ENCODE assay signal across 8 cellular contexts in the genomic region with DNA sequence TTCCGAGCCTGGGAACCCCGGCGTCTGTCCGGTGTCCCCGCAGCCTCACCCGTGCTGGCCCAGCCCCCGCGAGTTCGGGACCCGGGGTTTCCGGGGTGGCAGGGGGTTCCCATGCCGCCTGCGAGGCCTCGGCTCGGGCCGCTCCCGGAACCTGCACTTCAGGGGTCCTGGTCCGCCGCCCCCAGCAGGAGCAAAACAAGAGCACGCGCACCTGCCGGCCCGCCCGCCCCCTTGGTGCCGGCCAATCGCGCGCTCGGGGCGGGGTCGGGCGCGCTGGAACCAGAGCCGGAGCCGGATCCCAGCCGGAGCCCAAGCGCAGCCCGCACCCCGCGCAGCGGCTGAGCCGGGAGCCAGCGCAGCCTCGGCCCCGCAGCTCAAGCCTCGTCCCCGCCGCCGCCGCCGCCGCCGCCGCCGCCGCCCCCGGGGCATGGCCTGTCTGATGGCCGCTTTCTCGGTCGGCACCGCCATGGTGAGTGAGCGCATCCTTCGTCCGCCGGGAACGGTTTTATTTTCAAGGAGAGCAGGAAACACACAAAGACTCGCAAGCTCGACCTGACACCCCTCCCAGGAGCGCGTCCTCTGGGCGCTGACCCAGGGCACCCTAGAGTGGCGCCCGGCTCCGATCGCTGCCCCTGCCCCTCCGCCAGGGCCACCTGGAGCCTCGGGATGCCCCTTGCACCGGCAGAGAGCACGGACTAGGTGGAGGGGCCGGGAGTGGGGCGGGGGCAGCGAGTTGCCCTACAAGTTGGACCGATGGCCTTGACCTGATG. TPM values are rescaled to one million over a fixed set of nuclear protein-coding genes. Genes with fewer than 3 reads are reported as not detected.
DNase-seq lines count a peak whose midpoint lies in the region; ATAC-seq and TF ChIP-seq lines count a peak whose summit lies in the region.

A gene (plus strand): TSS at position 305 of the 770 bp plus-strand sequence. CDS start 123 bp downstream, at position 428.

- H3K4me3 ChIP-seq in fibroblast of villous mesenchyme (ENCODE audit: low read depth, low read length), result peak within 1 kb of the TSS; percentile 29

- in situ Hi-C loops in GM13977 (cut with MboI; ENCODE audit: low pct_unique_long_range_greater_than_20kb, low sequenced_read_pairs, unreplicated experiment), result no loop called here

- peaks cover 2% of the 10 kb centered on the region for H3K27me3 Mint-ChIP-seq in activated T-helper 2 cell treated with anti-CD3 and anti-CD28 coated beads, Interferon-gamma antibody, Interleukin-2, Interleukin-4, amounts not matched to agents 10 μg/mL and 5 μg/mL and 100 μg/mL, durations not matched to agents 14 hours and 24 hours and 36 hours (ENCODE audit: low read depth)
- peaks cover 57% of the 10 kb centered on the region for H3K27me3 Mint-ChIP-seq in nephron (ENCODE audit: low read depth)
- peaks cover 35% of the 10 kb centered on the region for H3K27me3 Mint-ChIP-seq in HFFc6 (ENCODE audit: insufficient read depth)

- TF ChIP-seq CTCF in GM13977 (IDR thresholded peaks at IDR 0.05; ENCODE audit: extremely low read depth, insufficient read depth, missing control alignments) (no peak), fibroblast of villous mesenchyme (IDR thresholded peaks at IDR 0.05; ENCODE audit: insufficient read depth, low read depth, low read length) (no peak), nephron (IDR thresholded peaks at IDR 0.05; ENCODE audit: unreplicated experiment in 3 of 3) (no peak), HFFc6 (IDR thresholded peaks at IDR 0.05) (no peak)

- H3K4me1 Mint-ChIP-seq in activated T-helper 2 cell treated with anti-CD3 and anti-CD28 coated beads, Interferon-gamma antibody, Interleukin-2, Interleukin-4, amounts not matched to agents 10 μg/mL and 5 μg/mL and 100 μg/mL, durations not matched to agents 14 hours and 24 hours and 36 hours (ENCODE audit: low read depth), result peaks cover 14% of the 10 kb centered on the region
- H3K4me1 Mint-ChIP-seq in nephron, result peaks cover 15% of the 10 kb centered on the region
- peaks cover 6% of the 10 kb centered on the region; the same call in 1 of the 2 replicates for H3K4me1 Mint-ChIP-seq in HFFc6 (ENCODE audit: low read depth)

- H3K4me3 Mint-ChIP-seq in activated T-helper 2 cell treated with anti-CD3 and anti-CD28 coated beads, Interferon-gamma antibody, Interleukin-2, Interleukin-4, amounts not matched to agents 10 μg/mL and 5 μg/mL and 100 μg/mL, durations not matched to agents 14 hours and 24 hours and 36 hours (ENCODE audit: low read depth), result peak within 1 kb of the TSS; percentile 91
- H3K4me3 Mint-ChIP-seq in nephron (peak within 1 kb of the TSS; percentile 81 to 88 (median 84)), HFFc6 (no peak within 1 kb of the TSS; the same call in 1 of the 2 replicates)

- peak within 1 kb of the TSS; percentile 86 for H3K27ac Mint-ChIP-seq in activated T-helper 2 cell treated with anti-CD3 and anti-CD28 coated beads, Interferon-gamma antibody, Interleukin-2, Interleukin-4, amounts not matched to agents 10 μg/mL and 5 μg/mL and 100 μg/mL, durations not matched to agents 14 hours and 24 hours and 36 hours
- peak within 1 kb of the TSS in 2 of 3 experiments; percentile 14 to 58 for H3K27ac Mint-ChIP-seq in nephron
- H3K27ac Mint-ChIP-seq in HFFc6, result no peak within 1 kb of the TSS

- no peak for ATAC-seq in GM21360 (IDR thresholded peaks at IDR 0.05; ENCODE audit: unreplicated experiment)

- intact Hi-C loops in activated T-helper 2 cell treated with anti-CD3 and anti-CD28 coated beads, Interferon-gamma antibody, Interleukin-2, Interleukin-4, amounts not matched to agents 10 μg/mL and 5 μg/mL and 100 μg/mL, durations not matched to agents 14 hours and 24 hours and 36 hours (cut with micrococcal nuclease), result no loop called here

- no peaks in the 10 kb centered on the region for H3K36me3 Mint-ChIP-seq in activated T-helper 2 cell treated with anti-CD3 and anti-CD28 coated beads, Interferon-gamma antibody, Interleukin-2, Interleukin-4, amounts not matched to agents 10 μg/mL and 5 μg/mL and 100 μg/mL, durations not matched to agents 14 hours and 24 hours and 36 hours (ENCODE audit: low read depth)
- H3K36me3 Mint-ChIP-seq in nephron (ENCODE audit: low read depth) (no peaks in the 10 kb centered on the region), HFFc6 (ENCODE audit: low read depth) (no peaks in the 10 kb centered on the region)

- H3K9me3 Mint-ChIP-seq in activated T-helper 2 cell treated with anti-CD3 and anti-CD28 coated beads, Interferon-gamma antibody, Interleukin-2, Interleukin-4, amounts not matched to agents 10 μg/mL and 5 μg/mL and 100 μg/mL, durations not matched to agents 14 hours and 24 hours and 36 hours, result peaks cover 17% of the 10 kb centered on the region
- peaks cover 16% of the 10 kb centered on the region for H3K9me3 Mint-ChIP-seq in nephron
- H3K9me3 Mint-ChIP-seq in HFFc6, result peaks cover 4% of the 10 kb centered on the region

- peak; percentile 67 for DNase-seq in GM13977 (ENCODE audit: low spot score)
- DNase-seq in NCI-H2227 (lab: John Stamatoyannopoulos, UW; ENCODE audit: unreplicated experiment), result peak; percentile 77
- no peak for DNase-seq in activated T-helper 2 cell treated with anti-CD3 and anti-CD28 coated beads, Interferon-gamma antibody, Interleukin-2, Interleukin-4, amounts not matched to agents 10 μg/mL and 5 μg/mL and 100 μg/mL, durations not matched to agents 14 hours and 24 hours and 36 hours (ENCODE audit: low spot score)
- DNase-seq in fibroblast of villous mesenchyme (ENCODE audit: low read depth), result no peak
- no peak for DNase-seq in ureter (ENCODE audit: low spot score)
- DNase-seq in HFFc6, result no peak

RNA-seq across cellular contexts. Expression of the gene that starts here (rescaled TPM):
- 5.7 and 8.0 TPM in 2 replicates for total RNA-seq in activated T-helper 2 cell treated with anti-CD3 and anti-CD28 coated beads, Interferon-gamma antibody, Interleukin-2, Interleukin-4, amounts not matched to agents 10 μg/mL and 5 μg/mL and 100 μg/mL, durations not matched to agents 14 hours and 24 hours and 36 hours
- total RNA-seq in fibroblast of villous mesenchyme, result 0.43 and 0.97 TPM in 2 replicates
- total RNA-seq in ureter, result 20.1 TPM
- not detected for total RNA-seq in HFFc6 (2021; fragmentation: NEBNext Ultra II Directional; extraction: Animal tissue kit (Norgen Biotek cat#: 25700))

Comparison
In these comparisons a context has a peak if more than half of its experiments do, and no peak if none do; other contexts are left out.
1. DNase-seq: peak in GM13977 (single experiment) and NCI-H2227 (single experiment); none in activated T-helper 2 cell treated with anti-CD3 and anti-CD28 coated beads, Interferon-gamma antibody, Interleukin-2, Interleukin-4, amounts not matched to agents 10 μg/mL and 5 μg/mL and 100 μg/mL, durations not matched to agents 14 hours and 24 hours and 36 hours (single experiment), fibroblast of villous mesenchyme (single experiment), ureter (single experiment) and HFFc6 (single experiment).